ENCODE assay signal across 18 cellular contexts in genomic region chr3:24288538-24289236, GRCh38.
DNase-seq lines count a peak whose midpoint lies in the region; ATAC-seq and TF ChIP-seq lines count a peak whose summit lies in the region.
"Had no signal": no experiment of that assay in that cellular context is flagged by ENCODE, and none has a peak within 500 bp of the region (broad histone marks: within the 10 kb centered on the region; RNA-seq: fewer than 3 reads in every experiment).

No MANE protein-coding gene starts in this region.

- no peak overlapping the region for H3K27ac Mint-ChIP-seq in activated naive CD8-positive, alpha-beta T cell treated with anti-CD3 and anti-CD28 coated beads, Interleukin-2, amount 50 U/mL, for 24 hours
- H3K27ac Mint-ChIP-seq: naive B cell had no signal

- TF ChIP-seq CTCF in dorsolateral prefrontal cortex (IDR thresholded peaks at IDR 0.05 in 54 of 56, conservative IDR thresholded peaks at IDR 0.05 in 2 of 56; ENCODE audit: low read depth in 1 of 56, partially characterized antibody in 56 of 56) (no peak), right lobe of liver (IDR thresholded peaks at IDR 0.05) (no peak), gastrocnemius medialis (IDR thresholded peaks at IDR 0.05 in 4 of 5, conservative IDR thresholded peaks at IDR 0.05 in 1 of 5) (no peak)

- ATAC-seq in right lobe of liver (peak in 3 of 4 donors; percentile 43 to 80 (median 62)), gastrocnemius medialis (peak; percentile 69 to 82)
- ATAC-seq in activated naive CD8-positive, alpha-beta T cell treated with anti-CD3 and anti-CD28 coated beads, Interleukin-2, amount 50 U/mL, for 24 hours: no peak
- ATAC-seq: K562 had no signal

- intact Hi-C loops in dorsolateral prefrontal cortex (cut with DNase I) (no loop called here), right lobe of liver (cut with DNase I) (no loop called here), gastrocnemius medialis (cut with DNase I; ENCODE audit: low total_unique reads) (no loop called here)

- H3K27me3 Mint-ChIP-seq in activated naive CD8-positive, alpha-beta T cell treated with anti-CD3 and anti-CD28 coated beads, Interleukin-2, amount 50 U/mL, for 24 hours: no peaks in the 10 kb centered on the region
- H3K27me3 Mint-ChIP-seq: naive B cell had no signal

- H3K36me3 ChIP-seq in right lobe of liver: no peaks in the 10 kb centered on the region
- no peaks in the 10 kb centered on the region for H3K36me3 ChIP-seq in gastrocnemius medialis

- H3K9me3 Mint-ChIP-seq in activated naive CD8-positive, alpha-beta T cell treated with anti-CD3 and anti-CD28 coated beads, Interleukin-2, amount 50 U/mL, for 24 hours: no peaks in the 10 kb centered on the region

- H3K4me1 Mint-ChIP-seq in activated naive CD8-positive, alpha-beta T cell treated with anti-CD3 and anti-CD28 coated beads, Interleukin-2, amount 50 U/mL, for 24 hours: no peaks in the 10 kb centered on the region
- H3K4me1 Mint-ChIP-seq: naive B cell had no signal

- H3K4me3 Mint-ChIP-seq in activated naive CD8-positive, alpha-beta T cell treated with anti-CD3 and anti-CD28 coated beads, Interleukin-2, amount 50 U/mL, for 24 hours: no peak overlapping the region
- H3K4me3 Mint-ChIP-seq: naive B cell had no signal

- H3K4me1 ChIP-seq in right lobe of liver (peaks cover 0 to 17% (median 0%) of the 10 kb centered on the region in 4 donors), gastrocnemius medialis (peaks cover 31 to 33% of the 10 kb centered on the region in 2 donors)

- H3K9me3 ChIP-seq in right lobe of liver (no peaks in the 10 kb centered on the region), gastrocnemius medialis (no peaks in the 10 kb centered on the region)

- DNase-seq in GM03348 (ENCODE audit: low spot score): peak; percentile 7
- DNase-seq in dorsolateral prefrontal cortex: peak in 6 of 10 donors; percentile 50 to 71 (median 57)
- peak in 1 of 3 donors; percentile 50 for DNase-seq in right lobe of liver
- peak; percentile 44 to 68 for DNase-seq in gastrocnemius medialis
- no peak for DNase-seq in activated naive CD8-positive, alpha-beta T cell treated with anti-CD3 and anti-CD28 coated beads, Interleukin-2, amount 50 U/mL, for 24 hours
- no peak for DNase-seq in iPS-NIHi7 (ENCODE audit: extremely low spot score)
- no peak for DNase-seq in activated CD4-positive, alpha-beta T cell treated with anti-CD3 and anti-CD28 coated beads, Interleukin-2, amount 50 U/mL, for 1 hour
- DNase-seq in T-helper 1 cell: no peak
- DNase-seq: activated CD8-positive, alpha-beta memory T cell treated with anti-CD3 and anti-CD28 coated beads for 24 hours; activated naive CD4-positive, alpha-beta T cell treated with Interleukin-2 at 50 U/mL for 16 hours; AML-193; DND-41; naive B cell; NCI-H1694 treated with DMSO at 0.1 percent for 48 hours; NCI-H526; SHP77; stimulated activated CD4-positive, alpha-beta T cell treated with anti-CD3 and anti-CD28 coated beads, Interleukin-12 subunit alpha, Interleukin-12 subunit beta, amount 100 ng/mL, for 4 hours had no signal

- no peaks in the 10 kb centered on the region for H3K27me3 ChIP-seq in dorsolateral prefrontal cortex
- no peaks in the 10 kb centered on the region for H3K27me3 ChIP-seq in right lobe of liver
- no peaks in the 10 kb centered on the region for H3K27me3 ChIP-seq in gastrocnemius medialis

- TF ChIP-seq POLR2A in right lobe of liver (IDR thresholded peaks at IDR 0.05) (no peak), gastrocnemius medialis (IDR thresholded peaks at IDR 0.05) (no peak)

- H3K27ac ChIP-seq in dorsolateral prefrontal cortex: peak overlapping the region in 38 of 59 donors; percentile 1 to 74 (median 40)
- H3K27ac ChIP-seq in right lobe of liver: peak overlapping the region in 1 of 3 donors; percentile 0
- H3K27ac ChIP-seq in gastrocnemius medialis: peak overlapping the region; percentile 77 to 92 (median 83)

- H3K4me3 ChIP-seq in dorsolateral prefrontal cortex (peak overlapping the region in 5 of 59 donors; percentile 5 to 24 (median 10)), right lobe of liver (no peak overlapping the region), gastrocnemius medialis (peak overlapping the region; percentile 19 to 35 (median 24))
- H3K4me3 ChIP-seq: K562 had no signal

- H3K36me3 Mint-ChIP-seq in activated naive CD8-positive, alpha-beta T cell treated with anti-CD3 and anti-CD28 coated beads, Interleukin-2, amount 50 U/mL, for 24 hours (ENCODE audit: low read depth): no peaks in the 10 kb centered on the region

- 39% methylated on average over 8 of the region's 8 CpGs for WGBS in right lobe of liver (ENCODE audit: insufficient coverage, low coverage, low lambda C conversion rate, missing lambda C conversion rate)

- in situ Hi-C loops in gastrocnemius medialis (cut with MboI; ENCODE audit: low sequenced_read_pairs in 4 of 4): no loop called here

Comparison
In these comparisons a context has a peak if more than half of its experiments do, and no peak if none do; other contexts are left out.
1. DNase-seq: peak in GM03348 (single experiment), dorsolateral prefrontal cortex (6 of 10) and gastrocnemius medialis (2 of 2); none in activated naive CD8-positive, alpha-beta T cell treated with anti-CD3 and anti-CD28 coated beads, Interleukin-2, amount 50 U/mL, for 24 hours (single experiment), iPS-NIHi7 (single experiment), activated CD4-positive, alpha-beta T cell treated with anti-CD3 and anti-CD28 coated beads, Interleukin-2, amount 50 U/mL, for 1 hour (single experiment) and T-helper 1 cell (0 of 5).
2. H3K4me3 ChIP-seq: peak in gastrocnemius medialis (4 of 4); none in right lobe of liver (0 of 3).